In the genomic region with DNA sequence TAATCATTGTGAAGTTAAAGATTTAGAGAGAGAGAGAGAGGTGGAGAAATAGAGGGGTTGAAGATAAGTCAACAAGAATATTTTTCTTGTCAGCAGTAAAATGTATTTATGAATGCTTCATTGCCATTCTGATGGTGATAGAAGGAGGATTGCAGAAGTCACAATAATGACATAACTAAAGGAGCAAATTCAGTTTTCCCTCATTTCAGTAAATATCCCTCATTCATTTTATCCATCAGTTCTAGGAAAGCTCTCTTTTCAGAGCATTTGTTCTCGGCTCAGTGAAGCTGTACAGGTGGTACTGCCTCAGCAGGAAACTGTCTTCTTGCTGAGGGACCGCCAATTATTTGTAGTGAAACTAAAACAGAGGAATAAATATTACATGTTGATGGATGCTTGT, we compare ENCODE assay signal across 19 cellular contexts.
"Had no signal": no experiment of that assay in that cellular context is flagged by ENCODE, and none has a peak within 500 bp of the region (broad histone marks: within the 10 kb centered on the region; RNA-seq: fewer than 3 reads in every experiment).

No MANE protein-coding gene starts in this region.

- H3K36me3 Mint-ChIP-seq: activated CD4-positive, alpha-beta memory T cell treated with anti-CD3 and anti-CD28 coated beads for 36 hours; activated naive CD8-positive, alpha-beta T cell; brain had no signal

- H3K4me1 Mint-ChIP-seq: activated CD4-positive, alpha-beta T cell treated with anti-CD3 and anti-CD28 coated beads, Interleukin-2, amount 10 ng/mL, durations not matched to agents 7 days and 5 days; central memory CD8-positive, alpha-beta T cell had no signal

- H3K4me3 Mint-ChIP-seq: activated CD4-positive, alpha-beta memory T cell treated with anti-CD3 and anti-CD28 coated beads for 36 hours; activated CD4-positive, alpha-beta T cell treated with anti-CD3 and anti-CD28 coated beads, Interleukin-2, amount 10 ng/mL, durations not matched to agents 7 days and 5 days; activated naive CD4-positive, alpha-beta T cell treated with anti-CD3 and anti-CD28 coated beads for 36 hours; activated naive CD8-positive, alpha-beta T cell; activated T-cell treated with anti-CD3 and anti-CD28 coated beads, Interleukin-2, amount 50 U/mL, for 4 hours; central memory CD8-positive, alpha-beta T cell; T-helper 1 cell treated with Interleukin-12 subunit alpha and Interleukin-12 subunit beta and Interleukin-4 antibody, amounts not matched to agents 30 μg/mL and 1 μg/mL, for 36 hours had no signal

- H3K27ac Mint-ChIP-seq: activated CD4-positive, alpha-beta memory T cell treated with anti-CD3 and anti-CD28 coated beads for 36 hours; activated CD4-positive, alpha-beta T cell treated with anti-CD3 and anti-CD28 coated beads, Interleukin-2, amount 10 ng/mL, durations not matched to agents 7 days and 5 days; activated naive CD4-positive, alpha-beta T cell treated with anti-CD3 and anti-CD28 coated beads for 36 hours; activated naive CD8-positive, alpha-beta T cell; T-helper 1 cell treated with Interleukin-12 subunit alpha and Interleukin-12 subunit beta and Interleukin-4 antibody, amounts not matched to agents 30 μg/mL and 1 μg/mL, for 36 hours had no signal

- H3K27me3 Mint-ChIP-seq: activated CD4-positive, alpha-beta memory T cell treated with anti-CD3 and anti-CD28 coated beads for 36 hours; activated CD4-positive, alpha-beta T cell treated with anti-CD3 and anti-CD28 coated beads, Interleukin-2, amount 10 ng/mL, durations not matched to agents 7 days and 5 days; activated naive CD8-positive, alpha-beta T cell; brain; central memory CD8-positive, alpha-beta T cell had no signal

- ATAC-seq: activated T-cell treated with anti-CD3 and anti-CD28 coated beads, Interleukin-2, amount 50 U/mL, for 4 hours; PC-3 had no signal

- DNase-seq: activated CD4-positive, alpha-beta memory T cell treated with anti-CD3 and anti-CD28 coated beads for 36 hours; activated CD4-positive, alpha-beta T cell treated with anti-CD3 and anti-CD28 coated beads, Interleukin-2, amount 10 ng/mL, durations not matched to agents 7 days and 5 days; activated CD4-positive, CD25-positive, alpha-beta regulatory T cell; activated CD8-positive, alpha-beta memory T cell treated with anti-CD3 and anti-CD28 coated beads for 24 hours; activated gamma-delta T cell; activated naive CD4-positive, alpha-beta T cell treated with anti-CD3 and anti-CD28 coated beads for 36 hours; activated T-cell treated with anti-CD3 and anti-CD28 coated beads, Interleukin-2, amount 50 U/mL, for 4 hours; NCI-H1048; NCI-H1930; NCI-H2171; NCI-H345; NCI-H510A; NCI-H526 treated with DMSO at 0.1 percent for 48 hours; PC-3; SHP77 treated with DMSO at 0.1 percent for 48 hours had no signal

- H3K9me3 Mint-ChIP-seq: activated CD4-positive, alpha-beta T cell treated with anti-CD3 and anti-CD28 coated beads, Interleukin-2, amount 10 ng/mL, durations not matched to agents 7 days and 5 days; brain; T-helper 1 cell treated with Interleukin-12 subunit alpha and Interleukin-12 subunit beta and Interleukin-4 antibody, amounts not matched to agents 30 μg/mL and 1 μg/mL, for 36 hours had no signal
